Comparison of ENCODE assay signal across 1 cellular context in genomic region chr6:13676551-13677156, GRCh38.
TF ChIP-seq lines count a peak whose summit lies in the region.

No MANE protein-coding gene starts in this region.

TF ChIP-seq in K562, 482 proteins besides CTCF, POLR2A, EP300 and RAD21:
- TF ChIP-seq RBM25 (IDR thresholded peaks at IDR 0.05; ENCODE audit: low read depth, low read length, severe bottlenecking) (peak; percentile 61), TFE3 (CRISPR knock-in tag; IDR thresholded peaks at IDR 0.05) (peak; percentile 77), CBFA2T2 (conservative IDR thresholded peaks at IDR 0.05) (0 out of 2 replicates have a peak, but pooled peaks have one; percentile 8), SMARCA5 (IDR thresholded peaks at IDR 0.05) (peak; percentile 43; the same call in 1 of the 2 replicates), THAP12 (CRISPR knock-in tag; IDR thresholded peaks at IDR 0.05) (no peak), ZNF12 (CRISPR knock-in tag; IDR thresholded peaks at IDR 0.05) (no peak), CHAMP1 (IDR thresholded peaks at IDR 0.05) (peak; percentile 70; the same call in 1 of the 2 replicates), BRD4 (IDR thresholded peaks at IDR 0.05) (no peak), CC2D1A (IDR thresholded peaks at IDR 0.05) (peak; percentile 56; the same call in 1 of the 2 replicates), RNF2 (IDR thresholded peaks at IDR 0.05) (no peak), MBD1 (CRISPR knock-in tag; IDR thresholded peaks at IDR 0.05) (0 out of 2 replicates have a peak, but pooled peaks have one; percentile 6), GTF2A2 (tag; IDR thresholded peaks at IDR 0.05) (no peak), FOXM1 (IDR thresholded peaks at IDR 0.05; ENCODE audit: low read depth) (0 out of 2 replicates have a peak, but pooled peaks have one; percentile 10), FOXM1 (CRISPR knock-in tag; IDR thresholded peaks at IDR 0.05; ENCODE audit: low read depth) (no peak), TCFL5 (CRISPR knock-in tag; conservative IDR thresholded peaks at IDR 0.05) (no peak), ZNF764 (CRISPR knock-in tag; IDR thresholded peaks at IDR 0.05; ENCODE audit: low read depth) (no peak), PRPF4 (IDR thresholded peaks at IDR 0.05; ENCODE audit: insufficient read depth, low read depth, low read length, poor library complexity, severe bottlenecking) (no peak), KDM5B (IDR thresholded peaks at IDR 0.05; ENCODE audit: insufficient replicate concordance, low read depth, low read length) (no peak), TRIM28 (IDR thresholded peaks at IDR 0.05) (peak; percentile 36; the same call in 1 of the 2 replicates), ZNF324 (CRISPR knock-in tag; IDR thresholded peaks at IDR 0.05) (peak; percentile 91), LEF1 (IDR thresholded peaks at IDR 0.05) (0 out of 2 replicates have a peak, but pooled peaks have one; percentile 28), TRIM24 (IDR thresholded peaks at IDR 0.05) (peak; percentile 47 to 59; a peak in 2 of 4 replicates)
